ENCODE assay signal across 1 cellular context in the genomic region with DNA sequence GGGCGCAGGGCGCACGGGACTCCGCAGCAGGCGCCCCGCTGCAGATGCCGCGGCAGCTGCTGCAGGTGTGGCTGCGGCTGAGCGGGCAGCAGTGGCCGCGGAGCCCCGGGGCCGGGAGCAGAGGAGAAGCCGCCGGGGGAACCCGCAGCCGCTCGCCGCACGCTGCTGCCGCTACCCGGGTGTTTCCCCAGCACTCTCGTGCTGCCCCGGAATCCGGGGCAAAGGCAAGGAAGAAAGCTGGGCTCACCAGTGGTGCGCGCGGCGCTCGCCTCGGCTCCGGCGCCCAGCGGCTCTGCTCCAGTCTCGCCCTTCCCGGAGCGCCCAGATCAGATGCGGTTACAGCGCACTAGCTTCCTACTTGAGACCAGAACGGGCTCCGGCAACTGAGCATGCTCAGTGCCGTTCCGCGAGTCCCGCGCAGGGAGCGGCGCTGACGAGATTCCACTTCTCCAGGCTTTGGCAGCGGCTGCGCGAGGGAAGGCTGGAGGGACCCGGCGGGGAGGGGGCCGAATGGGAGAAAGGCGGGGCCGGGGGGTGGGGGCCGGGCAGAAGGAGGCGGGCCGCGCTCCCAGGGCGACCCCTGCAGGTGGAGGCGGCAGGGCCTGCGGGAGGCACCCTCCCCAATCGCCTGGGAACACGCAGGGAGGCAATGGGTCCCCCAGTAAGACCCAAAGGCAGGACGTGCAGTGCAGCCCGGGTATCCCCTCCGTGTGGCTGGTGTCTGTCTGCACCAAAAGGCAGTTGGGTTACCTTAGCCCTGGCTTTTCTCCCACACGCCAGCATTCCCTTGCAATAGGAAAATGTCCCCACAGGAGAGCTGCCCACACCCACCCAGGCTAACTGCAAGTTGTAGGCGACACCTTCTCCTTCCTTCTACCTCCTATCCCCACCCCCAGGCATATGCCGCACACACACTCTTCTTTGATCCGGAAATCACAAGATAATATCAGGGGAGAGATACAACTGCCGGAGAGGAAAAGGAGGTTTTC.
TF ChIP-seq lines count a peak whose summit lies in the region.

Gene APBB2, minus strand, starts transcription at position 385 of the 989 bp plus-strand sequence. CDS start 181,288 bp downstream, outside the sequence.

TF ChIP-seq in HepG2, 621 proteins besides CTCF, POLR2A, EP300 and RAD21 (continued from another document and continues in another):
- 0 out of 2 replicates have a peak, but pooled peaks have one; percentile 16 for TF ChIP-seq ZBED4 (CRISPR knock-in tag; IDR thresholded peaks at IDR 0.05; ENCODE audit: borderline replicate concordance)
- TF ChIP-seq ZNF567 (CRISPR knock-in tag; IDR thresholded peaks at IDR 0.05; ENCODE audit: borderline replicate concordance): no peak
- TF ChIP-seq ZNF33B (CRISPR knock-in tag; IDR thresholded peaks at IDR 0.05): peak; percentile 50; the same call in 1 of the 2 replicates
- no peak for TF ChIP-seq HNF4G (IDR thresholded peaks at IDR 0.05; ENCODE audit: borderline replicate concordance, low read depth, low read length)
- TF ChIP-seq HNF4G (CRISPR knock-in tag; IDR thresholded peaks at IDR 0.05; ENCODE audit: borderline replicate concordance, low read depth): no peak
- peak; percentile 49; the same call in 1 of the 2 replicates for TF ChIP-seq PPARG (CRISPR knock-in tag; conservative IDR thresholded peaks at IDR 0.05)
- 0 out of 2 replicates have a peak, but pooled peaks have one; percentile 7 for TF ChIP-seq KLF12 (CRISPR knock-in tag; IDR thresholded peaks at IDR 0.05; ENCODE audit: borderline replicate concordance)
- peak; percentile 47 for TF ChIP-seq TBX2 (CRISPR knock-in tag; IDR thresholded peaks at IDR 0.05; ENCODE audit: borderline replicate concordance)
- TF ChIP-seq ZNF205 (CRISPR knock-in tag; IDR thresholded peaks at IDR 0.05): no peak
- 0 out of 2 replicates have a peak, but pooled peaks have one; percentile 73 for TF ChIP-seq KLF6 (CRISPR knock-in tag; IDR thresholded peaks at IDR 0.05)
- TF ChIP-seq, protein P1, sequence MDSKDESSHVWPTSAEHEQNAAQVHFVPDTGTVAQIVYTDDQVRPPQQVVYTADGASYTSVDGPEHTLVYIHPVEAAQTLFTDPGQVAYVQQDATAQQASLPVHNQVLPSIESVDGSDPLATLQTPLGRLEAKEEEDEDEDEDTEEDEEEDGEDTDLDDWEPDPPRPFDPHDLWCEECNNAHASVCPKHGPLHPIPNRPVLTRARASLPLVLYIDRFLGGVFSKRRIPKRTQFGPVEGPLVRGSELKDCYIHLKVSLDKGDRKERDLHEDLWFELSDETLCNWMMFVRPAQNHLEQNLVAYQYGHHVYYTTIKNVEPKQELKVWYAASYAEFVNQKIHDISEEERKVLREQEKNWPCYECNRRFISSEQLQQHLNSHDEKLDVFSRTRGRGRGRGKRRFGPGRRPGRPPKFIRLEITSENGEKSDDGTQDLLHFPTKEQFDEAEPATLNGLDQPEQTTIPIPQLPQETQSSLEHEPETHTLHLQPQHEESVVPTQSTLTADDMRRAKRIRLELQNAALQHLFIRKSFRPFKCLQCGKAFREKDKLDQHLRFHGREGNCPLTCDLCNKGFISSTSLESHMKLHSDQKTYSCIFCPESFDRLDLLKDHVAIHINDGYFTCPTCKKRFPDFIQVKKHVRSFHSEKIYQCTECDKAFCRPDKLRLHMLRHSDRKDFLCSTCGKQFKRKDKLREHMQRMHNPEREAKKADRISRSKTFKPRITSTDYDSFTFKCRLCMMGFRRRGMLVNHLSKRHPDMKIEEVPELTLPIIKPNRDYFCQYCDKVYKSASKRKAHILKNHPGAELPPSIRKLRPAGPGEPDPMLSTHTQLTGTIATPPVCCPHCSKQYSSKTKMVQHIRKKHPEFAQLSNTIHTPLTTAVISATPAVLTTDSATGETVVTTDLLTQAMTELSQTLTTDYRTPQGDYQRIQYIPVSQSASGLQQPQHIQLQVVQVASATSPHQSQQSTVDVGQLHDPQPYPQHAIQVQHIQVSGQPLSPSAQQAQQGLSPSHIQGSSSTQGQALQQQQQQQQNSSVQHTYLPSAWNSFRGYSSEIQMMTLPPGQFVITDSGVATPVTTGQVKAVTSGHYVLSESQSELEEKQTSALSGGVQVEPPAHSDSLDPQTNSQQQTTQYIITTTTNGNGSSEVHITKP (CRISPR knock-in tag; IDR thresholded peaks at IDR 0.05; ENCODE audit: low read depth): peak; percentile 54; the same call in 1 of the 2 replicates
- peak; percentile 45; the same call in 1 of the 2 replicates for TF ChIP-seq PITX1 (CRISPR knock-in tag; IDR thresholded peaks at IDR 0.05)
- TF ChIP-seq NCOR1 (IDR thresholded peaks at IDR 0.05; ENCODE audit: borderline replicate concordance, low read length): no peak
- TF ChIP-seq ZFP36 (IDR thresholded peaks at IDR 0.05; ENCODE audit: borderline replicate concordance, low read depth, low read length, partially characterized antibody): no peak
- TF ChIP-seq, protein P2, sequence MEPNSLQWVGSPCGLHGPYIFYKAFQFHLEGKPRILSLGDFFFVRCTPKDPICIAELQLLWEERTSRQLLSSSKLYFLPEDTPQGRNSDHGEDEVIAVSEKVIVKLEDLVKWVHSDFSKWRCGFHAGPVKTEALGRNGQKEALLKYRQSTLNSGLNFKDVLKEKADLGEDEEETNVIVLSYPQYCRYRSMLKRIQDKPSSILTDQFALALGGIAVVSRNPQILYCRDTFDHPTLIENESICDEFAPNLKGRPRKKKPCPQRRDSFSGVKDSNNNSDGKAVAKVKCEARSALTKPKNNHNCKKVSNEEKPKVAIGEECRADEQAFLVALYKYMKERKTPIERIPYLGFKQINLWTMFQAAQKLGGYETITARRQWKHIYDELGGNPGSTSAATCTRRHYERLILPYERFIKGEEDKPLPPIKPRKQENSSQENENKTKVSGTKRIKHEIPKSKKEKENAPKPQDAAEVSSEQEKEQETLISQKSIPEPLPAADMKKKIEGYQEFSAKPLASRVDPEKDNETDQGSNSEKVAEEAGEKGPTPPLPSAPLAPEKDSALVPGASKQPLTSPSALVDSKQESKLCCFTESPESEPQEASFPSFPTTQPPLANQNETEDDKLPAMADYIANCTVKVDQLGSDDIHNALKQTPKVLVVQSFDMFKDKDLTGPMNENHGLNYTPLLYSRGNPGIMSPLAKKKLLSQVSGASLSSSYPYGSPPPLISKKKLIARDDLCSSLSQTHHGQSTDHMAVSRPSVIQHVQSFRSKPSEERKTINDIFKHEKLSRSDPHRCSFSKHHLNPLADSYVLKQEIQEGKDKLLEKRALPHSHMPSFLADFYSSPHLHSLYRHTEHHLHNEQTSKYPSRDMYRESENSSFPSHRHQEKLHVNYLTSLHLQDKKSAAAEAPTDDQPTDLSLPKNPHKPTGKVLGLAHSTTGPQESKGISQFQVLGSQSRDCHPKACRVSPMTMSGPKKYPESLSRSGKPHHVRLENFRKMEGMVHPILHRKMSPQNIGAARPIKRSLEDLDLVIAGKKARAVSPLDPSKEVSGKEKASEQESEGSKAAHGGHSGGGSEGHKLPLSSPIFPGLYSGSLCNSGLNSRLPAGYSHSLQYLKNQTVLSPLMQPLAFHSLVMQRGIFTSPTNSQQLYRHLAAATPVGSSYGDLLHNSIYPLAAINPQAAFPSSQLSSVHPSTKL (CRISPR knock-in tag; IDR thresholded peaks at IDR 0.05): peak; percentile 60
- TF ChIP-seq, protein P3, sequence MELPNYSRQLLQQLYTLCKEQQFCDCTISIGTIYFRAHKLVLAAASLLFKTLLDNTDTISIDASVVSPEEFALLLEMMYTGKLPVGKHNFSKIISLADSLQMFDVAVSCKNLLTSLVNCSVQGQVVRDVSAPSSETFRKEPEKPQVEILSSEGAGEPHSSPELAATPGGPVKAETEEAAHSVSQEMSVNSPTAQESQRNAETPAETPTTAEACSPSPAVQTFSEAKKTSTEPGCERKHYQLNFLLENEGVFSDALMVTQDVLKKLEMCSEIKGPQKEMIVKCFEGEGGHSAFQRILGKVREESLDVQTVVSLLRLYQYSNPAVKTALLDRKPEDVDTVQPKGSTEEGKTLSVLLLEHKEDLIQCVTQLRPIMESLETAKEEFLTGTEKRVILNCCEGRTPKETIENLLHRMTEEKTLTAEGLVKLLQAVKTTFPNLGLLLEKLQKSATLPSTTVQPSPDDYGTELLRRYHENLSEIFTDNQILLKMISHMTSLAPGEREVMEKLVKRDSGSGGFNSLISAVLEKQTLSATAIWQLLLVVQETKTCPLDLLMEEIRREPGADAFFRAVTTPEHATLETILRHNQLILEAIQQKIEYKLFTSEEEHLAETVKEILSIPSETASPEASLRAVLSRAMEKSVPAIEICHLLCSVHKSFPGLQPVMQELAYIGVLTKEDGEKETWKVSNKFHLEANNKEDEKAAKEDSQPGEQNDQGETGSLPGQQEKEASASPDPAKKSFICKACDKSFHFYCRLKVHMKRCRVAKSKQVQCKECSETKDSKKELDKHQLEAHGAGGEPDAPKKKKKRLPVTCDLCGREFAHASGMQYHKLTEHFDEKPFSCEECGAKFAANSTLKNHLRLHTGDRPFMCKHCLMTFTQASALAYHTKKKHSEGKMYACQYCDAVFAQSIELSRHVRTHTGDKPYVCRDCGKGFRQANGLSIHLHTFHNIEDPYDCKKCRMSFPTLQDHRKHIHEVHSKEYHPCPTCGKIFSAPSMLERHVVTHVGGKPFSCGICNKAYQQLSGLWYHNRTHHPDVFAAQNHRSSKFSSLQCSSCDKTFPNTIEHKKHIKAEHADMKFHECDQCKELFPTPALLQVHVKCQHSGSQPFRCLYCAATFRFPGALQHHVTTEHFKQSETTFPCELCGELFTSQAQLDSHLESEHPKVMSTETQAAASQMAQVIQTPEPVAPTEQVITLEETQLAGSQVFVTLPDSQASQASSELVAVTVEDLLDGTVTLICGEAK (IDR thresholded peaks at IDR 0.05): no peak
- TF ChIP-seq, protein P3 (CRISPR knock-in tag; IDR thresholded peaks at IDR 0.05): no peak
- TF ChIP-seq SNRNP70 (IDR thresholded peaks at IDR 0.05; ENCODE audit: low read depth, low read length): no peak
- no peak for TF ChIP-seq JDP2 (CRISPR knock-in tag; IDR thresholded peaks at IDR 0.05; ENCODE audit: borderline replicate concordance)
- no peak for TF ChIP-seq JARID2 (CRISPR knock-in tag; IDR thresholded peaks at IDR 0.05; ENCODE audit: insufficient replicate concordance)
- no peak for TF ChIP-seq MXI1 (IDR thresholded peaks at IDR 0.05; ENCODE audit: borderline replicate concordance, low read depth, low read length)
- no peak for TF ChIP-seq MLXIP (CRISPR knock-in tag; IDR thresholded peaks at IDR 0.05; ENCODE audit: borderline replicate concordance)
- no peak for TF ChIP-seq MTA1 (CRISPR knock-in tag; IDR thresholded peaks at IDR 0.05; ENCODE audit: borderline replicate concordance)
